Comparison of ENCODE assay signal across 15 cellular contexts in the genomic region with DNA sequence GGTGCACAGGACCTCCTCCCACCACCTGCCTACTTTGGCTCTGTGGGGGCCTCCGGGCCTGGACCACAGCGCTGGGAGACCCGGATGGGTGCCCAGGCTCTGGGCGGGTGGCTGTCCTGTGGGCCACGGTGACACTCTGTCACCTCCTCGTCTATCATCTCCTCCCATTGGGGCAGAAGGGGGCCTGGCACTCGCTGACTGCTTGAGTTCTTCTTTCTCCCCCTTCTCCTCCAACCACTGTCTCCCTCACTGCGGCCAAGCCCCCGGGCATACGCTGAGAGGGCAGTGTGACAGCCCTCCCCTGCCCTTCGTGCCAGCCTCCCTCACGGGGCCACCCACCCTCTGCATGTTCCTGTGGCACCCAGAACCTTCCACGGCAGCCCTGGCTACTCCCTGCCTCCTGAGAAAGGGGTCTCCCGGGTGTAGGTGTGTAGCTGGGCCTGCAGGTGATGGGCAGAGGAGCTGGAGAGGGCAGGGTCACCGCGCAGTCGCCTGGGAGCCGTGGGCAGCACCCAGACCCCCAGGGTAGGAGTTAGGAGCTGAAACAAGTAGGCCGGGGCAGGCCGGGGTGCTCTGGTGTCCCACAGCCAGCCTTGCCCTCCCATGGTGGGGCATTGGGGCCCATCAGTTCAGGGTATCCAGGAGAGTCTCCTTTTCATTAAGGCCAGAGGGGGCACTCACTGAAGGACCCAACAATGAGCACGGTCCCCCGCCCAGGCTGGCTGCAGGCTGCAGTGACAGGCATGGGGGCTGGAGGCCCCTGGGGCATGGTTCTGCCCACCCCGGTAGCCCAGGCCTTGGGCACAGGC. TPM values are rescaled to one million over a fixed set of nuclear protein-coding genes. Genes with fewer than 3 reads are reported as not detected.
DNase-seq lines count a peak whose midpoint lies in the region; ATAC-seq and TF ChIP-seq lines count a peak whose summit lies in the region.
"Had no signal": no experiment of that assay in that cellular context is flagged by ENCODE, and none has a peak within 500 bp of the region (broad histone marks: within the 10 kb centered on the region; RNA-seq: fewer than 3 reads in every experiment).

No MANE protein-coding gene starts in this region.

- no peak for TF ChIP-seq EP300 in sigmoid colon (IDR thresholded peaks at IDR 0.05)

- peaks cover 30% of the 10 kb centered on the region for H3K27me3 ChIP-seq in left ventricle myocardium inferior (ENCODE audit: low read depth)
- peaks cover 3 to 36% (median 7%) of the 10 kb centered on the region in 3 donors for H3K27me3 ChIP-seq in sigmoid colon
- peaks cover 10% of the 10 kb centered on the region for H3K27me3 ChIP-seq in smooth muscle cell (ENCODE audit: low read depth)

- H3K36me3 ChIP-seq in HEK293 (ENCODE audit: control insufficient read depth in 2 of 2, insufficient read depth in 1 of 2, low read length in 2 of 2) (no peaks in the 10 kb centered on the region), left ventricle myocardium inferior (no peaks in the 10 kb centered on the region), sigmoid colon (no peaks in the 10 kb centered on the region), smooth muscle cell (ENCODE audit: low read depth) (no peaks in the 10 kb centered on the region)

- no peak overlapping the region for H2AFZ ChIP-seq in smooth muscle cell (ENCODE audit: low read depth)

- no peak for TF ChIP-seq POLR2A in sigmoid colon (IDR thresholded peaks at IDR 0.05)

- peaks cover 40% of the 10 kb centered on the region for H4K20me1 ChIP-seq in smooth muscle cell (ENCODE audit: low read depth)

- H3K4me3 ChIP-seq in HEK293 (ENCODE audit: low read depth, low read length) (no peak overlapping the region), left ventricle myocardium inferior (no peak overlapping the region), sigmoid colon (no peak overlapping the region), smooth muscle cell (no peak overlapping the region)
- H3K4me3 ChIP-seq: GM12878 had no signal

- H3K4me1 Mint-ChIP-seq in activated CD4-positive, alpha-beta T cell treated with anti-CD3 and anti-CD28 coated beads for 36 hours, result peaks cover 4% of the 10 kb centered on the region

- H3K9me3 Mint-ChIP-seq in activated CD4-positive, alpha-beta T cell treated with anti-CD3 and anti-CD28 coated beads for 36 hours (ENCODE audit: low read depth), result no peaks in the 10 kb centered on the region

- intact Hi-C loops in left ventricle myocardium inferior (cut with micrococcal nuclease), result no loop called here
- intact Hi-C loops in sigmoid colon (cut with DNase I), result no loop called here
- intact Hi-C loops in activated CD4-positive, alpha-beta T cell treated with anti-CD3 and anti-CD28 coated beads for 36 hours (cut with DNase I, micrococcal nuclease), result no loop called here

- WGBS in sigmoid colon, 2 donors, result 48 to 70% methylated on average over 23 of the region's 23 CpGs
- WGBS in smooth muscle cell (ENCODE audit: low lambda C conversion rate), result 86% methylated on average over 23 of the region's 23 CpGs

- CTCF ChIA-PET in HEK293 (lab: Yijun Ruan, JAX), result interaction anchor here (0.6 to 2.4 kb wide), 3 partner anchors 69 to 339 kb away, joined by 3 to 27 read pairs (median 16); no protein-coding TSS in a partner anchor
- CTCF ChIA-PET in activated CD4-positive, alpha-beta T cell treated with anti-CD3 and anti-CD28 coated beads for 36 hours (lab: Charles Lee), result interaction anchor here (1.3 kb wide), 1 partner anchor 70 kb away, joined by 4 read pairs; no protein-coding TSS in a partner anchor

- H3K79me2 ChIP-seq in smooth muscle cell (ENCODE audit: low read depth), result no peaks in the 10 kb centered on the region

- H3K9me3 ChIP-seq in HEK293 (ENCODE audit: control insufficient read depth, insufficient read depth, low read depth, low read length), result no peaks in the 10 kb centered on the region
- H3K9me3 ChIP-seq in left ventricle myocardium inferior (replicated peaks), result no peaks in the 10 kb centered on the region
- H3K9me3 ChIP-seq in sigmoid colon, result no peaks in the 10 kb centered on the region
- H3K9me3 ChIP-seq in smooth muscle cell (replicated peaks; ENCODE audit: low read depth), result no peaks in the 10 kb centered on the region
- H3K9me3 ChIP-seq: Caco-2 had no signal

- H3K27ac ChIP-seq in HEK293 (ENCODE audit: extremely low read depth, low read depth, low read length) (no peak overlapping the region), left ventricle myocardium inferior (replicated peaks) (no peak overlapping the region), sigmoid colon (no peak overlapping the region), smooth muscle cell (ENCODE audit: low read depth) (no peak overlapping the region)

- no peaks in the 10 kb centered on the region for H3K27me3 Mint-ChIP-seq in activated CD4-positive, alpha-beta T cell treated with anti-CD3 and anti-CD28 coated beads for 36 hours

- H3F3A ChIP-seq in smooth muscle cell (ENCODE audit: low read depth), result no peaks in the 10 kb centered on the region

- ATAC-seq in activated CD4-positive, alpha-beta T cell treated with anti-CD3 and anti-CD28 coated beads for 36 hours, result no peak

- H3K4me2 ChIP-seq in smooth muscle cell, result no peak overlapping the region

- H3K9ac ChIP-seq in smooth muscle cell (ENCODE audit: low read depth), result no peak overlapping the region

- no peak overlapping the region for H3K27ac Mint-ChIP-seq in activated CD4-positive, alpha-beta T cell treated with anti-CD3 and anti-CD28 coated beads for 36 hours

- H3K36me3 Mint-ChIP-seq in activated CD4-positive, alpha-beta T cell treated with anti-CD3 and anti-CD28 coated beads for 36 hours (ENCODE audit: low read depth), result no peaks in the 10 kb centered on the region

- DNase-seq in activated effector memory CD4-positive, alpha-beta T cell treated with anti-CD3 and anti-CD28 coated beads, Interleukin-2, amount 50 U/mL, for 16 hours, result peak; percentile 59
- no peak for DNase-seq in activated effector memory CD4-positive, alpha-beta T cell treated with Interleukin-2 at 50 U/mL for 16 hours
- DNase-seq in left ventricle myocardium inferior (peak; percentile 11), sigmoid colon (peak; percentile 56), NCI-H2107 treated with DMSO at 0.1 percent for 48 hours (lab: John Stamatoyannopoulos, UW; ENCODE audit: unreplicated experiment) (no peak), smooth muscle cell (lab: John Stamatoyannopoulos, UW; ENCODE audit: unreplicated experiment) (no peak)
- DNase-seq in activated CD4-positive, alpha-beta T cell treated with anti-CD3 and anti-CD28 coated beads for 36 hours, result no peak
- DNase-seq: HCEC 1CT; NCI-H1092; NCI-H187; NK-92 treated with Interleukin-12 subunit alpha and Interleukin-12 subunit beta, amount 100 ng/mL, for 24 hours; OCI-M1 had no signal

- TF ChIP-seq CTCF in HEK293 (tag by site-specific recombination; IDR thresholded peaks at IDR 0.05) (no peak), left ventricle myocardium inferior (IDR thresholded peaks at IDR 0.05; ENCODE audit: borderline replicate concordance) (no peak), sigmoid colon (IDR thresholded peaks at IDR 0.05) (no peak), smooth muscle cell (IDR thresholded peaks at IDR 0.05; ENCODE audit: borderline replicate concordance, insufficient read depth, poor library complexity, severe bottlenecking) (no peak)

- POLR2A ChIA-PET in HEK293 (lab: Yijun Ruan, JAX), result interaction anchor here (1.0 kb wide), 1 partner anchor 9 kb away, joined by 4 read pairs; a partner anchor contains a TSS
- POLR2A ChIA-PET in activated CD4-positive, alpha-beta T cell treated with anti-CD3 and anti-CD28 coated beads for 36 hours (lab: Charles Lee), result no interaction called here

- H3K4me1 ChIP-seq in HEK293 (ENCODE audit: control insufficient read depth, insufficient read depth, low read length), result no peaks in the 10 kb centered on the region
- no peaks in the 10 kb centered on the region for H3K4me1 ChIP-seq in left ventricle myocardium inferior
- H3K4me1 ChIP-seq in sigmoid colon, result peaks cover 0 to 12% (median 0%) of the 10 kb centered on the region in 4 donors
- H3K4me1 ChIP-seq in smooth muscle cell (ENCODE audit: low read depth), result peaks cover 6% of the 10 kb centered on the region
- H3K4me1 ChIP-seq: Caco-2 had no signal

- H3K4me3 Mint-ChIP-seq in activated CD4-positive, alpha-beta T cell treated with anti-CD3 and anti-CD28 coated beads for 36 hours, result no peak overlapping the region

TF ChIP-seq in HEK293, 187 proteins besides CTCF, POLR2A, EP300 and RAD21:
- TF ChIP-seq, protein P1, sequence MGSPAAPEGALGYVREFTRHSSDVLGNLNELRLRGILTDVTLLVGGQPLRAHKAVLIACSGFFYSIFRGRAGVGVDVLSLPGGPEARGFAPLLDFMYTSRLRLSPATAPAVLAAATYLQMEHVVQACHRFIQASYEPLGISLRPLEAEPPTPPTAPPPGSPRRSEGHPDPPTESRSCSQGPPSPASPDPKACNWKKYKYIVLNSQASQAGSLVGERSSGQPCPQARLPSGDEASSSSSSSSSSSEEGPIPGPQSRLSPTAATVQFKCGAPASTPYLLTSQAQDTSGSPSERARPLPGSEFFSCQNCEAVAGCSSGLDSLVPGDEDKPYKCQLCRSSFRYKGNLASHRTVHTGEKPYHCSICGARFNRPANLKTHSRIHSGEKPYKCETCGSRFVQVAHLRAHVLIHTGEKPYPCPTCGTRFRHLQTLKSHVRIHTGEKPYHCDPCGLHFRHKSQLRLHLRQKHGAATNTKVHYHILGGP (tag by site-specific recombination; IDR thresholded peaks at IDR 0.05), result no peak
- peak; percentile 35; the same call in 1 of the 2 replicates for TF ChIP-seq GLIS2 (tag by site-specific recombination; IDR thresholded peaks at IDR 0.05)

RNA-seq across cellular contexts. Expression of a gene that starts 9.2 kb away (rescaled TPM):
- total RNA-seq in left ventricle myocardium inferior (294 TPM), sigmoid colon (100 to 1,000 TPM; 212 to 250 (median 225) TPM), smooth muscle cell (209 and 237 TPM in 2 replicates)
- polyA plus RNA-seq in sigmoid colon (100 to 1,000 TPM; 345 to 482 (median 479) TPM), smooth muscle cell (615 and 698 TPM in 2 replicates)
- total RNA-seq in activated CD4-positive, alpha-beta T cell treated with anti-CD3 and anti-CD28 coated beads for 36 hours, result 100 to 1,000 TPM; 325 to 337 TPM

RNA-seq across cellular contexts. Expression of a gene that starts 29.9 kb away (rescaled TPM):
- 7.1 TPM for total RNA-seq in left ventricle myocardium inferior
- 10 to 100 TPM in 3 of 4 donors, 1 to 10 TPM in 1; 7.8 to 18.1 (median 13.0) TPM for total RNA-seq in sigmoid colon
- 10 to 100 TPM in 1 of 3 donors, 1 to 10 TPM in 2; 8.8 to 17.9 (median 9.0) TPM for polyA plus RNA-seq in sigmoid colon
- total RNA-seq in activated CD4-positive, alpha-beta T cell treated with anti-CD3 and anti-CD28 coated beads for 36 hours, result 10 to 100 TPM; 14.6 to 22.5 TPM
- 5.2 and 7.6 TPM in 2 replicates for total RNA-seq in smooth muscle cell
- polyA plus RNA-seq in smooth muscle cell, result 18.7 and 31.1 TPM in 2 replicates

RNA-seq across cellular contexts. Expression of a gene that starts 35.8 kb away (rescaled TPM):
- total RNA-seq in left ventricle myocardium inferior (51.0 TPM), sigmoid colon (10 to 100 TPM; 62.0 to 90.6 (median 79.3) TPM), smooth muscle cell (72.8 and 83.4 TPM in 2 replicates)
- polyA plus RNA-seq in sigmoid colon (10 to 100 TPM; 53.5 to 77.4 (median 58.0) TPM), smooth muscle cell (169 and 178 TPM in 2 replicates)
- 10 to 100 TPM; 51.0 to 57.7 TPM for total RNA-seq in activated CD4-positive, alpha-beta T cell treated with anti-CD3 and anti-CD28 coated beads for 36 hours

Comparison
In these comparisons a context has a peak if more than half of its experiments do, and no peak if none do; other contexts are left out.
1. DNase-seq: peak in activated effector memory CD4-positive, alpha-beta T cell treated with anti-CD3 and anti-CD28 coated beads, Interleukin-2, amount 50 U/mL, for 16 hours (single experiment), left ventricle myocardium inferior (single experiment) and sigmoid colon (single experiment); none in activated effector memory CD4-positive, alpha-beta T cell treated with Interleukin-2 at 50 U/mL for 16 hours (single experiment), activated CD4-positive, alpha-beta T cell treated with anti-CD3 and anti-CD28 coated beads for 36 hours (single experiment), NCI-H2107 treated with DMSO at 0.1 percent for 48 hours (single experiment) and smooth muscle cell (single experiment).